ENCODE assay signal across 22 cellular contexts in genomic region chr5:170576602-170577584, GRCh38.
DNase-seq lines count a peak whose midpoint lies in the region; ATAC-seq, FAIRE-seq and TF ChIP-seq lines count a peak whose summit lies in the region.
"Had no signal": no experiment of that assay in that cellular context is flagged by ENCODE, and none has a peak within 500 bp of the region (broad histone marks: within the 10 kb centered on the region; RNA-seq: fewer than 3 reads in every experiment).

No MANE protein-coding gene starts in this region.

- in situ Hi-C loops in G401 (cut with HindIII; ENCODE audit: low sequenced_read_pairs) (no loop called here), brain microvascular endothelial cell (cut with HindIII; ENCODE audit: low pct_ligation_motif_present, low sequenced_read_pairs) (no loop called here)

- no peak overlapping the region for H3K4me2 ChIP-seq in astrocyte (ENCODE audit: low read length)

- H3K9me3 ChIP-seq in astrocyte (ENCODE audit: insufficient read depth, low read depth, low read length) = no peaks in the 10 kb centered on the region

- ATAC-seq in HG03139 (IDR thresholded peaks at IDR 0.05; ENCODE audit: unreplicated experiment) = peak; percentile 45
- ATAC-seq: activated T-cell treated with anti-CD3 and anti-CD28 coated beads, Interleukin-2, amount 50 U/mL, for 72 hours; left colon had no signal

- H3K79me2 ChIP-seq in astrocyte (ENCODE audit: insufficient read depth, low read length) = no peaks in the 10 kb centered on the region

- FAIRE-seq in astrocyte (lab: Jason Lieb, UNC) (no peak), islet of Langerhans (lab: Jason Lieb, UNC) (peak; percentile 94)
- FAIRE-seq: urothelium cell line had no signal

- peaks cover 10% of the 10 kb centered on the region for H3K4me1 Mint-ChIP-seq in astrocyte (ENCODE audit: low read depth, unreplicated experiment)

- peaks cover 8% of the 10 kb centered on the region for H3K27me3 Mint-ChIP-seq in astrocyte (ENCODE audit: low read depth, unreplicated experiment)

- H3K4me1 ChIP-seq in astrocyte (ENCODE audit: insufficient read depth, low read length) = peaks cover 1% of the 10 kb centered on the region
- H3K4me1 ChIP-seq: right atrium auricular region had no signal

- no peaks in the 10 kb centered on the region for H4K20me1 ChIP-seq in astrocyte (ENCODE audit: insufficient read depth, low read length)

- H3K27me3 ChIP-seq in astrocyte (ENCODE audit: insufficient read depth, low read length) (peaks cover 5% of the 10 kb centered on the region), brain microvascular endothelial cell (replicated peaks) (no peaks in the 10 kb centered on the region)
- H3K27me3 ChIP-seq: right atrium auricular region had no signal

- no peak overlapping the region for H3K27ac ChIP-seq in astrocyte (ENCODE audit: low read depth, low read length)
- H3K27ac ChIP-seq in brain microvascular endothelial cell = no peak overlapping the region
- H3K27ac ChIP-seq: HL-60, right atrium auricular region, stomach had no signal

- no peak overlapping the region for H2AFZ ChIP-seq in astrocyte (ENCODE audit: low read depth, low read length)

- H3K9ac ChIP-seq in astrocyte (ENCODE audit: low read length) = no peak overlapping the region

- peaks cover 3% of the 10 kb centered on the region for H3K36me3 Mint-ChIP-seq in astrocyte (ENCODE audit: low read depth, unreplicated experiment)
- H3K36me3 Mint-ChIP-seq: activated naive CD8-positive, alpha-beta T cell treated with anti-CD3 and anti-CD28 coated beads for 36 hours; CD8-positive, alpha-beta memory T cell had no signal

- TF ChIP-seq CTCF in astrocyte (IDR thresholded peaks at IDR 0.05; ENCODE audit: insufficient read depth, low read depth, low read length) (no peak), brain microvascular endothelial cell (IDR thresholded peaks at IDR 0.05; ENCODE audit: low read depth, low read length, missing control alignments) (no peak)

- H3K9me3 Mint-ChIP-seq in astrocyte (ENCODE audit: unreplicated experiment) = peaks cover 11% of the 10 kb centered on the region

- H3K36me3 ChIP-seq in astrocyte (ENCODE audit: insufficient read depth, low read length) (no peaks in the 10 kb centered on the region), brain microvascular endothelial cell (replicated peaks) (no peaks in the 10 kb centered on the region)
- H3K36me3 ChIP-seq: right atrium auricular region, stomach had no signal

- DNase-seq in G401 (ENCODE audit: low spot score) = peak; percentile 90
- DNase-seq in astrocyte (ENCODE audit: low read depth) = no peak
- no peak for DNase-seq in NCI-H510A (lab: John Stamatoyannopoulos, UW)
- DNase-seq in NOMO-1 (lab: John Stamatoyannopoulos, UW; ENCODE audit: unreplicated experiment in 2 of 2) = no peak
- no peak for DNase-seq in H4 (ENCODE audit: low spot score)
- DNase-seq in brain microvascular endothelial cell = no peak
- DNase-seq: activated naive CD8-positive, alpha-beta T cell treated with anti-CD3 and anti-CD28 coated beads for 36 hours; activated T-cell treated with anti-CD3 and anti-CD28 coated beads, Interleukin-2, amount 50 U/mL, for 72 hours; CD8-positive, alpha-beta memory T cell; effector CD4-positive, alpha-beta T cell; KG1; left colon; NCI-H1048; nucleus accumbens; Right ventricle myocardium superior; stomach had no signal

- H3K4me3 Mint-ChIP-seq in astrocyte (ENCODE audit: unreplicated experiment) = no peak overlapping the region
- H3K4me3 Mint-ChIP-seq: activated naive CD8-positive, alpha-beta T cell treated with anti-CD3 and anti-CD28 coated beads for 36 hours; activated T-cell treated with anti-CD3 and anti-CD28 coated beads, Interleukin-2, amount 50 U/mL, for 72 hours; CD8-positive, alpha-beta memory T cell; T-helper 1 cell treated with Interleukin-12 subunit alpha and Interleukin-12 subunit beta and Interleukin-4 antibody, amounts not matched to agents 30 μg/mL and 1 μg/mL, for 36 hours had no signal

- H3K4me3 ChIP-seq in astrocyte (ENCODE audit: insufficient read depth, low read depth, low read length) (no peak overlapping the region), brain microvascular endothelial cell (ENCODE audit: low read depth, low read length) (no peak overlapping the region)
- H3K4me3 ChIP-seq: right atrium auricular region, stomach had no signal

- peak overlapping the region; percentile 13 for H3K27ac Mint-ChIP-seq in astrocyte (ENCODE audit: unreplicated experiment)
- H3K27ac Mint-ChIP-seq: activated naive CD8-positive, alpha-beta T cell treated with anti-CD3 and anti-CD28 coated beads for 36 hours; activated T-cell treated with anti-CD3 and anti-CD28 coated beads, Interleukin-2, amount 50 U/mL, for 72 hours; CD8-positive, alpha-beta memory T cell; T-helper 1 cell treated with Interleukin-12 subunit alpha and Interleukin-12 subunit beta and Interleukin-4 antibody, amounts not matched to agents 30 μg/mL and 1 μg/mL, for 36 hours had no signal
